Comparison of ENCODE assay signal across 8 cellular contexts in genomic region chr13:113562085-113562749, GRCh38. TPM values are rescaled to one million over a fixed set of nuclear protein-coding genes. Genes with fewer than 3 reads are reported as not detected.
DNase-seq lines count a peak whose midpoint lies in the region; ATAC-seq and TF ChIP-seq lines count a peak whose summit lies in the region.

No MANE protein-coding gene starts in this region.

- peaks cover 4% of the 10 kb centered on the region for H3K4me1 Mint-ChIP-seq in activated naive CD4-positive, alpha-beta T cell treated with anti-CD3 and anti-CD28 coated beads for 36 hours (ENCODE audit: low read depth)

- H3K9me3 ChIP-seq in NT2/D1 (ENCODE audit: insufficient read depth, low read length): no peaks in the 10 kb centered on the region

- ATAC-seq in omental fat pad (ENCODE audit: low FRiP score): peak; percentile 47
- no peak for ATAC-seq in GM19023 (IDR thresholded peaks at IDR 0.05; ENCODE audit: unreplicated experiment)

- H3K27ac ChIP-seq in HL-60 (replicated peaks): no peak overlapping the region

- no peak overlapping the region for H3K27ac Mint-ChIP-seq in activated naive CD4-positive, alpha-beta T cell treated with anti-CD3 and anti-CD28 coated beads for 36 hours

- no peaks in the 10 kb centered on the region for H3K36me3 Mint-ChIP-seq in activated naive CD4-positive, alpha-beta T cell treated with anti-CD3 and anti-CD28 coated beads for 36 hours (ENCODE audit: low read depth)

- CTCF ChIA-PET in activated naive CD4-positive, alpha-beta T cell treated with anti-CD3 and anti-CD28 coated beads for 36 hours (lab: Charles Lee): interaction anchor here (0.7 to 2.0 kb wide), 7 partner anchors 25 to 167 kb away, joined by 3 to 9 read pairs (median 3); no protein-coding TSS in a partner anchor

- H3K4me1 ChIP-seq in NT2/D1 (ENCODE audit: insufficient read depth, insufficient read length): peaks cover 7% of the 10 kb centered on the region

- intact Hi-C loops in activated naive CD4-positive, alpha-beta T cell treated with anti-CD3 and anti-CD28 coated beads for 36 hours (cut with micrococcal nuclease): loop anchor here (1.0 to 2.0 kb wide), 3 partner anchors 104 to 619 kb away; no protein-coding TSS in a partner anchor

- H3K9ac ChIP-seq in NT2/D1 (ENCODE audit: insufficient read length, low read depth): no peak overlapping the region

- H3K4me3 Mint-ChIP-seq in activated naive CD4-positive, alpha-beta T cell treated with anti-CD3 and anti-CD28 coated beads for 36 hours: no peak overlapping the region

- H3K4me3 ChIP-seq in HL-60 (replicated peaks; ENCODE audit: insufficient read depth, low read length) (no peak overlapping the region), NT2/D1 (ENCODE audit: insufficient read length, low read depth) (no peak overlapping the region)

- DNase-seq in Daoy (ENCODE audit: low read depth) (peak; percentile 64), HL-60 (ENCODE audit: low read depth in 1 of 2, low spot score in 1 of 2) (peak in 1 of 2 experiments; percentile 74), NT2/D1 (ENCODE audit: low read depth, low spot score) (peak; percentile 64), globus pallidus (ENCODE audit: low spot score) (peak; percentile 50), omental fat pad (ENCODE audit: low spot score) (no peak), OCI-M2 (lab: John Stamatoyannopoulos, UW; ENCODE audit: unreplicated experiment) (no peak)
- peak; percentile 70 for DNase-seq in activated naive CD4-positive, alpha-beta T cell treated with anti-CD3 and anti-CD28 coated beads for 36 hours

- peak; percentile 67 for TF ChIP-seq CTCF in HL-60 (IDR thresholded peaks at IDR 0.05; ENCODE audit: insufficient read depth, low read length)
- no peak for TF ChIP-seq CTCF in omental fat pad (IDR thresholded peaks at IDR 0.05)

- no peaks in the 10 kb centered on the region for H3K36me3 ChIP-seq in NT2/D1 (ENCODE audit: insufficient read depth, insufficient read length, low read length)

- H3K27me3 ChIP-seq in HL-60 (ENCODE audit: insufficient read depth, poor library complexity, severe bottlenecking): no peaks in the 10 kb centered on the region
- no peaks in the 10 kb centered on the region for H3K27me3 ChIP-seq in NT2/D1 (ENCODE audit: insufficient read depth, insufficient read length)

- H3K27me3 Mint-ChIP-seq in activated naive CD4-positive, alpha-beta T cell treated with anti-CD3 and anti-CD28 coated beads for 36 hours (ENCODE audit: low read depth): peaks cover 2% of the 10 kb centered on the region

- no peaks in the 10 kb centered on the region for H3K9me3 Mint-ChIP-seq in activated naive CD4-positive, alpha-beta T cell treated with anti-CD3 and anti-CD28 coated beads for 36 hours

RNA-seq across cellular contexts. Expression of gene TFDP1, which starts 22.3 kb away (rescaled TPM):
- 67.3 and 83.6 TPM in 2 replicates for total RNA-seq in Daoy (2014; rRNA removed; shearing (Covaris generic))
- 100 to 1,000 TPM; 157 to 161 TPM for total RNA-seq in activated naive CD4-positive, alpha-beta T cell treated with anti-CD3 and anti-CD28 coated beads for 36 hours
- 10 to 100 TPM; 32.6 to 59.6 (median 44.4) TPM for total RNA-seq in omental fat pad

Comparison
In these comparisons a context has a peak if more than half of its experiments do, and no peak if none do; other contexts are left out.
1. DNase-seq: peak in Daoy (single experiment), NT2/D1 (single experiment), activated naive CD4-positive, alpha-beta T cell treated with anti-CD3 and anti-CD28 coated beads for 36 hours (single experiment) and globus pallidus (single experiment); none in omental fat pad (single experiment) and OCI-M2 (single experiment).